ENCODE assay signal across 26 cellular contexts in genomic region chr13:44199627-44200207, GRCh38.
A peak's percentile ranks its signal among the peaks of the same experiment; 100 is the strongest.
DNase-seq lines count a peak whose midpoint lies in the region; ATAC-seq and TF ChIP-seq lines count a peak whose summit lies in the region.
"Had no signal": no experiment of that assay in that cellular context is flagged by ENCODE, and none has a peak within 500 bp of the region (broad histone marks: within the 10 kb centered on the region; RNA-seq: fewer than 3 reads in every experiment).

No MANE protein-coding gene starts in this region.

- POLR2A ChIA-PET in RWPE1 (lab: Yijun Ruan, JAX; ENCODE audit: low non-redundant PET), result no interaction called here

- intact Hi-C loops in psoas muscle (cut with DNase I) (loop anchor here (5.0 kb wide), 3 partner anchors 38 to 233 kb away; no protein-coding TSS in a partner anchor), posterior cingulate gyrus (cut with DNase I) (no loop called here)

- H3K27ac ChIP-seq in RWPE1, result no peak overlapping the region
- H3K27ac ChIP-seq in gastroesophageal sphincter, result peak overlapping the region; percentile 62 to 77 (median 74)
- peak overlapping the region; percentile 32 for H3K27ac ChIP-seq in psoas muscle
- H3K27ac ChIP-seq: 22Rv1, brain microvascular endothelial cell, foreskin keratinocyte, spleen, thyroid gland had no signal

- H3K9me3 ChIP-seq in gastroesophageal sphincter, result no peaks in the 10 kb centered on the region
- no peaks in the 10 kb centered on the region for H3K9me3 ChIP-seq in psoas muscle
- H3K9me3 ChIP-seq: spleen, thyroid gland had no signal

- ATAC-seq in gastroesophageal sphincter, result peak; percentile 95
- ATAC-seq in psoas muscle, result peak; percentile 96 to 97 (median 97)
- ATAC-seq: foreskin keratinocyte had no signal

- no peaks in the 10 kb centered on the region for H3K27me3 ChIP-seq in gastroesophageal sphincter
- no peaks in the 10 kb centered on the region for H3K27me3 ChIP-seq in psoas muscle (ENCODE audit: insufficient read depth in 3 of 3, low read length in 2 of 3)
- H3K27me3 ChIP-seq: brain microvascular endothelial cell, foreskin keratinocyte, spleen, thyroid gland had no signal

- WGBS in gastroesophageal sphincter (ENCODE audit: low coverage in 1 of 2), 2 donors, result 39 to 46% methylated on average over 2 of the region's 2 CpGs
- WGBS in psoas muscle, 3 donors, result 19 to 25% (median 22%) methylated on average over 2 of the region's 2 CpGs

- TF ChIP-seq POLR2A in gastroesophageal sphincter (IDR thresholded peaks at IDR 0.05), result no peak

- TF ChIP-seq CTCF in RWPE1 (conservative IDR thresholded peaks at IDR 0.05; ENCODE audit: low read depth), result no peak
- no peak for TF ChIP-seq CTCF in gastroesophageal sphincter (IDR thresholded peaks at IDR 0.05)
- no peak for TF ChIP-seq CTCF in psoas muscle (IDR thresholded peaks at IDR 0.05)

- H3K4me1 ChIP-seq in gastroesophageal sphincter (peaks cover 4 to 33% (median 17%) of the 10 kb centered on the region in 3 donors), psoas muscle (peaks cover 19% of the 10 kb centered on the region)
- H3K4me1 ChIP-seq: foreskin keratinocyte, spleen, thyroid gland had no signal

- H3K4me3 ChIP-seq in gastroesophageal sphincter (no peak overlapping the region), psoas muscle (no peak overlapping the region)
- H3K4me3 ChIP-seq: spleen, thyroid gland had no signal

- DNase-seq in NCI-H1105 treated with DMSO at 0.1 percent for 48 hours (lab: John Stamatoyannopoulos, UW), result peak; percentile 15
- no peak for DNase-seq in NCI-H1105 (lab: John Stamatoyannopoulos, UW)
- peak; percentile 33 for DNase-seq in RWPE1 (ENCODE audit: low spot score)
- peak; percentile 62 to 86 for DNase-seq in psoas muscle
- DNase-seq in NCI-H2107 (lab: John Stamatoyannopoulos, UW), result no peak
- DNase-seq in posterior cingulate gyrus, result no peak
- no peak for DNase-seq in NCI-H1092 treated with DMSO at 0.1 percent for 48 hours (lab: John Stamatoyannopoulos, UW)
- DNase-seq: activated B cell treated with CpG ODN at 0.5 μM for 24 hours; activated CD4-positive, alpha-beta T cell treated with anti-CD3 and anti-CD28 coated beads, Interleukin-2, amount 50 U/mL, for 48 hours; activated gamma-delta T cell; brain microvascular endothelial cell; CD4-positive, alpha-beta T cell; cortex of kidney; DMS 273 treated with DMSO at 0.1 percent for 48 hours; foreskin keratinocyte; GOT3; islet precursor cell; NCI-H187 treated with DMSO at 0.1 percent for 48 hours; RPMI8226; spleen; stimulated activated CD4-positive, alpha-beta T cell treated with anti-CD3 and anti-CD28 coated beads, Interleukin-4, amount 100 ng/mL, for 1 hour; stimulated activated naive CD4-positive, alpha-beta T cell treated with Interleukin-2 at 50 U/mL for 16 hours; T1000; thyroid gland had no signal

- CTCF ChIA-PET in RWPE1 (lab: Yijun Ruan, JAX), result no interaction called here

- TF ChIP-seq EP300 in gastroesophageal sphincter (IDR thresholded peaks at IDR 0.05), result peak; percentile 33

- H3K36me3 ChIP-seq in gastroesophageal sphincter, result no peaks in the 10 kb centered on the region
- H3K36me3 ChIP-seq in psoas muscle (ENCODE audit: insufficient read depth in 1 of 2, low read depth in 1 of 2), result no peaks in the 10 kb centered on the region
- H3K36me3 ChIP-seq: brain microvascular endothelial cell, spleen, thyroid gland had no signal

Comparison
In these comparisons a context has a peak if more than half of its experiments do, and no peak if none do; other contexts are left out.
1. DNase-seq: peak in NCI-H1105 treated with DMSO at 0.1 percent for 48 hours (single experiment), RWPE1 (single experiment) and psoas muscle (2 of 2); none in NCI-H1105 (single experiment), NCI-H2107 (single experiment), posterior cingulate gyrus (0 of 10) and NCI-H1092 treated with DMSO at 0.1 percent for 48 hours (single experiment).